In genomic region chr5:50564079-50564478, GRCh38 we compare ENCODE assay signal across 8 cellular contexts.
A peak's percentile ranks its signal among the peaks of the same experiment; 100 is the strongest.
DNase-seq lines count a peak whose midpoint lies in the region; ATAC-seq and TF ChIP-seq lines count a peak whose summit lies in the region.

No MANE protein-coding gene starts in this region.

- ATAC-seq in HG02870 (IDR thresholded peaks at IDR 0.05; ENCODE audit: unreplicated experiment) (peak; percentile 72), right lobe of liver (no peak)

- H4K20me1 ChIP-seq in OCI-LY3 (ENCODE audit: insufficient read depth, low read length), result no peaks in the 10 kb centered on the region

- no peaks in the 10 kb centered on the region for H3K79me1 ChIP-seq in neuronal stem cell (ENCODE audit: low read depth, low read length)

- no peak overlapping the region for H3K14ac ChIP-seq in neuronal stem cell (ENCODE audit: low read length)

- intact Hi-C loops in right lobe of liver (cut with DNase I), result no loop called here

- no peak overlapping the region for H2BK120ac ChIP-seq in neuronal stem cell (ENCODE audit: low read depth, low read length)

- no peak overlapping the region for H3K4me3 ChIP-seq in OCI-LY3 (ENCODE audit: low read length)
- H3K4me3 ChIP-seq in parathyroid adenoma (ENCODE audit: low read depth, low read length), result no peak overlapping the region
- H3K4me3 ChIP-seq in coronary artery, result no peak overlapping the region
- no peak overlapping the region for H3K4me3 ChIP-seq in neuronal stem cell (ENCODE audit: low read length in 2 of 2)
- H3K4me3 ChIP-seq in right lobe of liver, result no peak overlapping the region

- H3K4me2 ChIP-seq in OCI-LY3 (ENCODE audit: low read length) (0 out of 2 replicates have a peak overlapping the region, but pooled peaks have one; percentile 18), parathyroid adenoma (ENCODE audit: low read length) (no peak overlapping the region), neuronal stem cell (ENCODE audit: insufficient read depth, low read length, poor library complexity, severe bottlenecking) (no peak overlapping the region)

- H3K9ac ChIP-seq in OCI-LY3 (ENCODE audit: low read length) (no peak overlapping the region), parathyroid adenoma (no peak overlapping the region), neuronal stem cell (ENCODE audit: low read depth, low read length, poor library complexity) (no peak overlapping the region)

- TF ChIP-seq CTCF in OCI-LY3 (IDR thresholded peaks at IDR 0.05; ENCODE audit: low read depth, low read length) (no peak), parathyroid adenoma (IDR thresholded peaks at IDR 0.05) (no peak), coronary artery (IDR thresholded peaks at IDR 0.05) (no peak), right lobe of liver (IDR thresholded peaks at IDR 0.05) (no peak)

- no peak for TF ChIP-seq POLR2A in right lobe of liver (IDR thresholded peaks at IDR 0.05)

- H3K79me2 ChIP-seq in OCI-LY3 (ENCODE audit: low read length) (no peaks in the 10 kb centered on the region), parathyroid adenoma (no peaks in the 10 kb centered on the region)

- no peak overlapping the region for H4K91ac ChIP-seq in neuronal stem cell (ENCODE audit: low read depth, low read length, poor library complexity)

- no peak overlapping the region for H3K23ac ChIP-seq in neuronal stem cell (ENCODE audit: low read depth, low read length, poor library complexity)

- no peak overlapping the region for H3K4ac ChIP-seq in neuronal stem cell (ENCODE audit: low read length)

- H3K27me3 ChIP-seq in OCI-LY3 (ENCODE audit: low read depth, low read length), result no peaks in the 10 kb centered on the region
- H3K27me3 ChIP-seq in parathyroid adenoma (ENCODE audit: control insufficient read depth, insufficient read depth, low read length), result no peaks in the 10 kb centered on the region
- no peaks in the 10 kb centered on the region for H3K27me3 ChIP-seq in neuronal stem cell (ENCODE audit: control insufficient read depth in 3 of 3, insufficient read depth in 3 of 3, low read depth in 1 of 3, low read length in 3 of 3)
- H3K27me3 ChIP-seq in right lobe of liver, result no peaks in the 10 kb centered on the region

- DNase-seq in activated naive CD4-positive, alpha-beta T cell treated with Interleukin-2 at 50 U/mL for 16 hours, result peak; percentile 15
- DNase-seq in activated naive CD4-positive, alpha-beta T cell treated with anti-CD3 and anti-CD28 coated beads, Interleukin-2, amount 50 U/mL, for 16 hours, result no peak
- DNase-seq in coronary artery (ENCODE audit: low spot score), result no peak
- DNase-seq in neuronal stem cell (ENCODE audit: low spot score), result no peak
- DNase-seq in right lobe of liver, result no peak

- H3K9me3 ChIP-seq in OCI-LY3 (ENCODE audit: insufficient read depth, low read length) (no peaks in the 10 kb centered on the region), parathyroid adenoma (ENCODE audit: control insufficient read depth, low read length) (no peaks in the 10 kb centered on the region), neuronal stem cell (replicated peaks in 1 of 2; ENCODE audit: control insufficient read depth in 2 of 2, insufficient read depth in 1 of 2, low read depth in 1 of 2, low read length in 2 of 2) (no peaks in the 10 kb centered on the region), right lobe of liver (no peaks in the 10 kb centered on the region)

- no peak overlapping the region for H2AK5ac ChIP-seq in neuronal stem cell (ENCODE audit: low read depth, low read length)

- H2BK12ac ChIP-seq in neuronal stem cell (ENCODE audit: low read length), result no peak overlapping the region

- no peak overlapping the region for H2BK5ac ChIP-seq in neuronal stem cell (ENCODE audit: low read length)

- H4K8ac ChIP-seq in neuronal stem cell (ENCODE audit: low read depth, low read length), result no peak overlapping the region

- no peak overlapping the region for H2BK15ac ChIP-seq in neuronal stem cell (ENCODE audit: low read length)

- H3K4me1 ChIP-seq in OCI-LY3 (ENCODE audit: low read length), result peaks cover 20% of the 10 kb centered on the region
- peaks cover 6% of the 10 kb centered on the region for H3K4me1 ChIP-seq in parathyroid adenoma
- no peaks in the 10 kb centered on the region for H3K4me1 ChIP-seq in neuronal stem cell (ENCODE audit: control insufficient read depth in 2 of 2, insufficient read depth in 1 of 2, low read depth in 1 of 2, low read length in 2 of 2)
- no peaks in the 10 kb centered on the region for H3K4me1 ChIP-seq in right lobe of liver

- no peak overlapping the region for H3K27ac ChIP-seq in OCI-LY3 (ENCODE audit: low read length)
- H3K27ac ChIP-seq in parathyroid adenoma, result peak overlapping the region; percentile 25
- H3K27ac ChIP-seq in coronary artery, result no peak overlapping the region
- no peak overlapping the region for H3K27ac ChIP-seq in neuronal stem cell (replicated peaks; ENCODE audit: low read length)
- no peak overlapping the region for H3K27ac ChIP-seq in right lobe of liver

- WGBS in neuronal stem cell (ENCODE audit: extremely low coverage in 2 of 2, insufficient read length in 2 of 2, insufficient replicate concordance in 1 of 2), 2 donors, result no CpG with 5 or more reads among the region's 2 CpGs
- 0% methylated on average over 2 of the region's 2 CpGs for WGBS in right lobe of liver (ENCODE audit: insufficient coverage, low coverage, low lambda C conversion rate, missing lambda C conversion rate)

- no peaks in the 10 kb centered on the region for H3K36me3 ChIP-seq in OCI-LY3 (replicated peaks; ENCODE audit: low read depth, low read length)
- H3K36me3 ChIP-seq in parathyroid adenoma (ENCODE audit: control insufficient read depth, insufficient read depth, low read length), result no peaks in the 10 kb centered on the region
- no peaks in the 10 kb centered on the region for H3K36me3 ChIP-seq in neuronal stem cell (replicated peaks in 1 of 2; ENCODE audit: control insufficient read depth in 2 of 2, insufficient read depth in 2 of 2, low read length in 2 of 2)
- no peaks in the 10 kb centered on the region for H3K36me3 ChIP-seq in right lobe of liver

- no peak overlapping the region for H2AFZ ChIP-seq in OCI-LY3 (ENCODE audit: low read depth, low read length)
- H2AFZ ChIP-seq in parathyroid adenoma, result peak overlapping the region; percentile 53
- H2AFZ ChIP-seq in neuronal stem cell (ENCODE audit: low read length), result no peak overlapping the region

- no peak overlapping the region for H3K18ac ChIP-seq in neuronal stem cell (ENCODE audit: low read length)
